In genomic region chr12:132319991-132320570, GRCh38 we compare ENCODE assay signal across 24 cellular contexts. TPM values are rescaled to one million over a fixed set of nuclear protein-coding genes. Genes with fewer than 3 reads are reported as not detected.
"Had no signal": no experiment of that assay in that cellular context is flagged by ENCODE, and none has a peak within 500 bp of the region (broad histone marks: within the 10 kb centered on the region; RNA-seq: fewer than 3 reads in every experiment).

No MANE protein-coding gene starts in this region.

- ATAC-seq: activated CD8-positive, alpha-beta memory T cell treated with anti-CD3 and anti-CD28 coated beads, Interleukin-2, amount 10 ng/mL, durations not matched to agents 7 days and 5 days; activated naive CD8-positive, alpha-beta T cell treated with anti-CD3 and anti-CD28 coated beads, Interleukin-2, amount 50 U/mL, for 24 hours; T-helper 17 cell; WTC11 had no signal

- DNase-seq: activated CD4-positive, alpha-beta T cell treated with anti-CD3 and anti-CD28 coated beads for 48 hours; activated CD4-positive, alpha-beta T cell treated with anti-CD3 and anti-CD28 coated beads, Interleukin-2, amount 50 U/mL, for 4 hours; activated CD4-positive, CD25-positive, alpha-beta regulatory T cell treated with anti-CD3 and anti-CD28 coated beads, Interleukin-2, amount 50 U/mL, for 72 hours; activated CD8-positive, alpha-beta memory T cell treated with anti-CD3 and anti-CD28 coated beads, Interleukin-2, amount 10 ng/mL, durations not matched to agents 7 days and 5 days; activated effector memory CD4-positive, alpha-beta T cell treated with Interleukin-2 at 50 U/mL for 16 hours; activated naive CD4-positive, alpha-beta T cell; activated naive CD8-positive, alpha-beta T cell treated with anti-CD3 and anti-CD28 coated beads, Interleukin-2, amount 50 U/mL, for 24 hours; activated T-cell treated with anti-CD3 and anti-CD28 coated beads, Interleukin-2, amount 50 U/mL, for 24 hours; amniotic stem cell; IMR-90; Kasumi-1; KBM-7; NCI-H1105 treated with DMSO at 0.1 percent for 48 hours; NCI-H1436 treated with DMSO at 0.1 percent for 48 hours; NCI-H187 treated with DMSO at 0.1 percent for 48 hours; NCI-H2081 treated with DMSO at 0.1 percent for 48 hours; NCI-H526 treated with DMSO at 0.1 percent for 48 hours; NCI-H82; SIG-M5; T-helper 9 cell had no signal

RNA-seq across cellular contexts. Expression of gene GALNT9, which starts 9.3 kb away (rescaled TPM):
- total RNA-seq: activated CD8-positive, alpha-beta memory T cell treated with anti-CD3 and anti-CD28 coated beads, Interleukin-2, amount 10 ng/mL, durations not matched to agents 7 days and 5 days; activated T-helper 1 cell treated with anti-CD3 and anti-CD28 coated beads, Interleukin-12 subunit alpha, Interleukin-12 subunit beta, Interleukin-2, Interleukin-4 antibody, amounts not matched to agents 30 ng/mL and 10 ng/mL and 1 ng/mL, durations not matched to agents 14 hours and 24 hours and 36 hours; NCI-H460; T-helper 17 cell had no signal
